ENCODE assay signal across 2 cellular contexts in the genomic region with DNA sequence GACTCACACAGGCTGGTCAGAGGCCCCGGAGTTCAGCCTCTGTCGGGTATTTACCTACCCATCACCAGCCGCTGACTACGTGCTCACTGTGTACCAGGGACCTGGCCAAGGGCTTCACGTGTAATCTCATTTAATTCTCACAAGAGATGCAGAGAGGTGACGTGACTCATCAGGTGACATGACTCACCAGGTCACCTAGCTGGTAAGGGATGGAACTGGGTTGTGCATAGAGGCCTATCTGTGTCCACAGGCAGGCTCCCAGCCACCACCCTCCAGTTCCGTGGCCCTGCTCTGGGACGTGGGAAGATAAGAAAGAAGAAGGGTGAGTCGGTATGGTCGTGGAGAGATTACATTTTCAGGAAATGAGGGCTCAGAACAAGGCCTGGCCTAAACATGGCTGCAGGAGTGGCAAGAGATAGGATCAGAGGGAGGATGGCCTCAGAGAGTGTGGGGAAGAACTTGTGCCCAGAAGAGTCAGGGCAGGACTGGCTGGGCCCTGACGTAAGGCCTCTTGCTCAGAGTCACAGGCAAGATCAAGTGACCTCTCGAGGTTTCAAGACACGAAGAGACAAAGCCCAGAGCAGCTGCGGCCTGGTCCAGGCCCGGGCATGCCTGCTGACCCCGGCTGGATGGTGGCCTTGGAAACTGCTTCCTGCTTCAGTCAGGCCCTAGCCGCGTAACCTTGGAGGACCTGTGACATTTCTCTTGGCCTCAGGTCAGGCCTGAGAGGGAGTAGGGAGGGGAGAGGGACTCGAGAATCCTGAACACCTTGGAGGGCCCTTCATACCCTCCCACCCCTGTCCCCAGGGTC.
A peak's percentile ranks its signal among the peaks of the same experiment; 100 is the strongest.
TF ChIP-seq lines count a peak whose summit lies in the region.

No MANE protein-coding gene starts in this region.

TF ChIP-seq in K562, 482 proteins besides CTCF, POLR2A, EP300 and RAD21 (continued from another document and continues in another):
- TF ChIP-seq NFE2 (IDR thresholded peaks at IDR 0.05; ENCODE audit: low read depth) (peak; percentile 86), ZBTB17 (CRISPR knock-in tag; IDR thresholded peaks at IDR 0.05) (peak; percentile 96), FOXP1 (CRISPR knock-in tag; IDR thresholded peaks at IDR 0.05) (peak; percentile 99), CHD2 (IDR thresholded peaks at IDR 0.05; ENCODE audit: low read depth, low read length) (peak; percentile 54; the same call in 1 of the 2 replicates), ZFP30 (CRISPR knock-in tag; IDR thresholded peaks at IDR 0.05; ENCODE audit: borderline replicate concordance) (no peak), NUFIP1 (IDR thresholded peaks at IDR 0.05; ENCODE audit: partially characterized antibody) (peak; percentile 96), KLF1 (tag; IDR thresholded peaks at IDR 0.05) (peak; percentile 90; the same call in 1 of the 2 replicates), ZNF778 (CRISPR knock-in tag; IDR thresholded peaks at IDR 0.05) (no peak), ZNF41 (CRISPR knock-in tag; conservative IDR thresholded peaks at IDR 0.05) (peak; percentile 93), TEAD2 (tag; IDR thresholded peaks at IDR 0.05) (peak; percentile 90), MAFF (IDR thresholded peaks at IDR 0.05; ENCODE audit: low read length) (peak; percentile 54; the same call in 1 of the 2 replicates), BCL6 (CRISPR knock-in tag; IDR thresholded peaks at IDR 0.05) (peak; percentile 93), RBBP5 (IDR thresholded peaks at IDR 0.05; ENCODE audit: borderline replicate concordance, insufficient read depth, low read length, poor library complexity, severe bottlenecking) (peak; percentile 71), RBM14 (IDR thresholded peaks at IDR 0.05; ENCODE audit: borderline replicate concordance, insufficient read depth, low read depth, low read length) (no peak), NCOA2 (IDR thresholded peaks at IDR 0.05; ENCODE audit: partially characterized antibody in 2 of 2) (no peak), ZBTB1 (CRISPR knock-in tag; IDR thresholded peaks at IDR 0.05; ENCODE audit: borderline replicate concordance, low read depth) (no peak; the same call in 1 of the 2 replicates), POLR3G (IDR thresholded peaks at IDR 0.05; ENCODE audit: extremely low read depth, insufficient read length, insufficient replicate concordance) (no peak), NFATC3 (IDR thresholded peaks at IDR 0.05) (peak; percentile 89), ZNF699 (CRISPR knock-in tag; IDR thresholded peaks at IDR 0.05; ENCODE audit: insufficient replicate concordance) (peak; percentile 8), ZNF24 (IDR thresholded peaks at IDR 0.05) (peak; percentile 79; the same call in 1 of the 2 replicates), HIVEP1 (CRISPR knock-in tag; IDR thresholded peaks at IDR 0.05) (peak; percentile 95), CREB1 (IDR thresholded peaks at IDR 0.05) (peak; percentile 88), CREB1 (CRISPR knock-in tag; IDR thresholded peaks at IDR 0.05) (peak; percentile 84), FUS (optimal IDR thresholded peaks at IDR 0.05; ENCODE audit: low read depth, low read length) (no peak), MECOM (CRISPR knock-in tag; IDR thresholded peaks at IDR 0.05) (peak; percentile 92), TAL1 (IDR thresholded peaks at IDR 0.05) (peak; percentile 99), NONO (IDR thresholded peaks at IDR 0.05; ENCODE audit: low read depth in 2 of 2, low read length in 1 of 2) (peak in 1 of 2 experiments; percentile 78; a peak in 1 of 4 replicates)
- TF ChIP-seq, protein P1, sequence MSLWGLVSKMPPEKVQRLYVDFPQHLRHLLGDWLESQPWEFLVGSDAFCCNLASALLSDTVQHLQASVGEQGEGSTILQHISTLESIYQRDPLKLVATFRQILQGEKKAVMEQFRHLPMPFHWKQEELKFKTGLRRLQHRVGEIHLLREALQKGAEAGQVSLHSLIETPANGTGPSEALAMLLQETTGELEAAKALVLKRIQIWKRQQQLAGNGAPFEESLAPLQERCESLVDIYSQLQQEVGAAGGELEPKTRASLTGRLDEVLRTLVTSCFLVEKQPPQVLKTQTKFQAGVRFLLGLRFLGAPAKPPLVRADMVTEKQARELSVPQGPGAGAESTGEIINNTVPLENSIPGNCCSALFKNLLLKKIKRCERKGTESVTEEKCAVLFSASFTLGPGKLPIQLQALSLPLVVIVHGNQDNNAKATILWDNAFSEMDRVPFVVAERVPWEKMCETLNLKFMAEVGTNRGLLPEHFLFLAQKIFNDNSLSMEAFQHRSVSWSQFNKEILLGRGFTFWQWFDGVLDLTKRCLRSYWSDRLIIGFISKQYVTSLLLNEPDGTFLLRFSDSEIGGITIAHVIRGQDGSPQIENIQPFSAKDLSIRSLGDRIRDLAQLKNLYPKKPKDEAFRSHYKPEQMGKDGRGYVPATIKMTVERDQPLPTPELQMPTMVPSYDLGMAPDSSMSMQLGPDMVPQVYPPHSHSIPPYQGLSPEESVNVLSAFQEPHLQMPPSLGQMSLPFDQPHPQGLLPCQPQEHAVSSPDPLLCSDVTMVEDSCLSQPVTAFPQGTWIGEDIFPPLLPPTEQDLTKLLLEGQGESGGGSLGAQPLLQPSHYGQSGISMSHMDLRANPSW (CRISPR knock-in tag; IDR thresholded peaks at IDR 0.05): peak; percentile 86; the same call in 1 of the 2 replicates
- TF ChIP-seq, protein P2, sequence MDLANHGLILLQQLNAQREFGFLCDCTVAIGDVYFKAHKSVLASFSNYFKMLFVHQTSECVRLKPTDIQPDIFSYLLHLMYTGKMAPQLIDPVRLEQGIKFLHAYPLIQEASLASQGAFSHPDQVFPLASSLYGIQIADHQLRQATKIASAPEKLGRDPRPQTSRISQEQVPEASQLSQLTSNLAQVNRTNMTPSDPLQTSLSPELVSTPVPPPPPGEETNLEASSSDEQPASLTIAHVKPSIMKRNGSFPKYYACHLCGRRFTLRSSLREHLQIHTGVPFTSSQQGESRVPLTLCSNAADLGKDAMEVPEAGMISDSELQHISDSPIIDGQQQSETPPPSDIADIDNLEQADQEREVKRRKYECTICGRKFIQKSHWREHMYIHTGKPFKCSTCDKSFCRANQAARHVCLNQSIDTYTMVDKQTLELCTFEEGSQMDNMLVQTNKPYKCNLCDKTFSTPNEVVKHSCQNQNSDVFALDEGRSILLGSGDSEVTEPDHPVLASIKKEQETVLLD (IDR thresholded peaks at IDR 0.05): peak; percentile 96
- TF ChIP-seq, protein P3, sequence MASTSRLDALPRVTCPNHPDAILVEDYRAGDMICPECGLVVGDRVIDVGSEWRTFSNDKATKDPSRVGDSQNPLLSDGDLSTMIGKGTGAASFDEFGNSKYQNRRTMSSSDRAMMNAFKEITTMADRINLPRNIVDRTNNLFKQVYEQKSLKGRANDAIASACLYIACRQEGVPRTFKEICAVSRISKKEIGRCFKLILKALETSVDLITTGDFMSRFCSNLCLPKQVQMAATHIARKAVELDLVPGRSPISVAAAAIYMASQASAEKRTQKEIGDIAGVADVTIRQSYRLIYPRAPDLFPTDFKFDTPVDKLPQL (IDR thresholded peaks at IDR 0.05; ENCODE audit: extremely low read depth, insufficient read length): no peak
- TF ChIP-seq, protein P4, sequence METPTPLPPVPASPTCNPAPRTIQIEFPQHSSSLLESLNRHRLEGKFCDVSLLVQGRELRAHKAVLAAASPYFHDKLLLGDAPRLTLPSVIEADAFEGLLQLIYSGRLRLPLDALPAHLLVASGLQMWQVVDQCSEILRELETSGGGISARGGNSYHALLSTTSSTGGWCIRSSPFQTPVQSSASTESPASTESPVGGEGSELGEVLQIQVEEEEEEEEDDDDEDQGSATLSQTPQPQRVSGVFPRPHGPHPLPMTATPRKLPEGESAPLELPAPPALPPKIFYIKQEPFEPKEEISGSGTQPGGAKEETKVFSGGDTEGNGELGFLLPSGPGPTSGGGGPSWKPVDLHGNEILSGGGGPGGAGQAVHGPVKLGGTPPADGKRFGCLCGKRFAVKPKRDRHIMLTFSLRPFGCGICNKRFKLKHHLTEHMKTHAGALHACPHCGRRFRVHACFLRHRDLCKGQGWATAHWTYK (CRISPR knock-in tag; IDR thresholded peaks at IDR 0.05): peak; percentile 100

TF ChIP-seq in HepG2, 621 proteins besides CTCF, POLR2A, EP300 and RAD21 (continued from another document and continues in another):
- TF ChIP-seq, protein P5, sequence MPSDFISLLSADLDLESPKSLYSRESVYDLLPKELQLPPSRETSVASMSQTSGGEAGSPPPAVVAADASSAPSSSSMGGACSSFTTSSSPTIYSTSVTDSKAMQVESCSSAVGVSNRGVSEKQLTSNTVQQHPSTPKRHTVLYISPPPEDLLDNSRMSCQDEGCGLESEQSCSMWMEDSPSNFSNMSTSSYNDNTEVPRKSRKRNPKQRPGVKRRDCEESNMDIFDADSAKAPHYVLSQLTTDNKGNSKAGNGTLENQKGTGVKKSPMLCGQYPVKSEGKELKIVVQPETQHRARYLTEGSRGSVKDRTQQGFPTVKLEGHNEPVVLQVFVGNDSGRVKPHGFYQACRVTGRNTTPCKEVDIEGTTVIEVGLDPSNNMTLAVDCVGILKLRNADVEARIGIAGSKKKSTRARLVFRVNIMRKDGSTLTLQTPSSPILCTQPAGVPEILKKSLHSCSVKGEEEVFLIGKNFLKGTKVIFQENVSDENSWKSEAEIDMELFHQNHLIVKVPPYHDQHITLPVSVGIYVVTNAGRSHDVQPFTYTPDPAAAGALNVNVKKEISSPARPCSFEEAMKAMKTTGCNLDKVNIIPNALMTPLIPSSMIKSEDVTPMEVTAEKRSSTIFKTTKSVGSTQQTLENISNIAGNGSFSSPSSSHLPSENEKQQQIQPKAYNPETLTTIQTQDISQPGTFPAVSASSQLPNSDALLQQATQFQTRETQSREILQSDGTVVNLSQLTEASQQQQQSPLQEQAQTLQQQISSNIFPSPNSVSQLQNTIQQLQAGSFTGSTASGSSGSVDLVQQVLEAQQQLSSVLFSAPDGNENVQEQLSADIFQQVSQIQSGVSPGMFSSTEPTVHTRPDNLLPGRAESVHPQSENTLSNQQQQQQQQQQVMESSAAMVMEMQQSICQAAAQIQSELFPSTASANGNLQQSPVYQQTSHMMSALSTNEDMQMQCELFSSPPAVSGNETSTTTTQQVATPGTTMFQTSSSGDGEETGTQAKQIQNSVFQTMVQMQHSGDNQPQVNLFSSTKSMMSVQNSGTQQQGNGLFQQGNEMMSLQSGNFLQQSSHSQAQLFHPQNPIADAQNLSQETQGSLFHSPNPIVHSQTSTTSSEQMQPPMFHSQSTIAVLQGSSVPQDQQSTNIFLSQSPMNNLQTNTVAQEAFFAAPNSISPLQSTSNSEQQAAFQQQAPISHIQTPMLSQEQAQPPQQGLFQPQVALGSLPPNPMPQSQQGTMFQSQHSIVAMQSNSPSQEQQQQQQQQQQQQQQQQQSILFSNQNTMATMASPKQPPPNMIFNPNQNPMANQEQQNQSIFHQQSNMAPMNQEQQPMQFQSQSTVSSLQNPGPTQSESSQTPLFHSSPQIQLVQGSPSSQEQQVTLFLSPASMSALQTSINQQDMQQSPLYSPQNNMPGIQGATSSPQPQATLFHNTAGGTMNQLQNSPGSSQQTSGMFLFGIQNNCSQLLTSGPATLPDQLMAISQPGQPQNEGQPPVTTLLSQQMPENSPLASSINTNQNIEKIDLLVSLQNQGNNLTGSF (CRISPR knock-in tag; IDR thresholded peaks at IDR 0.05): 0 out of 2 replicates have a peak, but pooled peaks have one; percentile 46
- TF ChIP-seq ETV6 (CRISPR knock-in tag; conservative IDR thresholded peaks at IDR 0.05): no peak
- peak; percentile 91; the same call in 1 of the 2 replicates for TF ChIP-seq ZNF878 (CRISPR knock-in tag; IDR thresholded peaks at IDR 0.05)
- peak; percentile 55 for TF ChIP-seq NR2F6 (IDR thresholded peaks at IDR 0.05)
- peak; percentile 90 for TF ChIP-seq NR2F6 (CRISPR knock-in tag; IDR thresholded peaks at IDR 0.05)
- TF ChIP-seq SRSF9 (IDR thresholded peaks at IDR 0.05; ENCODE audit: borderline replicate concordance, insufficient read depth, low read depth, low read length, poor library complexity, severe bottlenecking): no peak
- no peak for TF ChIP-seq ZSCAN21 (CRISPR knock-in tag; IDR thresholded peaks at IDR 0.05; ENCODE audit: borderline replicate concordance)
- TF ChIP-seq TCF7L2 (IDR thresholded peaks at IDR 0.05; ENCODE audit: low read depth, low read length): no peak
- TF ChIP-seq SOX6 (IDR thresholded peaks at IDR 0.05): no peak
- TF ChIP-seq SOX6 (CRISPR knock-in tag; IDR thresholded peaks at IDR 0.05): peak; percentile 51
- peak; percentile 47; the same call in 1 of the 2 replicates for TF ChIP-seq SMYD3 (CRISPR knock-in tag; IDR thresholded peaks at IDR 0.05)
- TF ChIP-seq, protein P6, sequence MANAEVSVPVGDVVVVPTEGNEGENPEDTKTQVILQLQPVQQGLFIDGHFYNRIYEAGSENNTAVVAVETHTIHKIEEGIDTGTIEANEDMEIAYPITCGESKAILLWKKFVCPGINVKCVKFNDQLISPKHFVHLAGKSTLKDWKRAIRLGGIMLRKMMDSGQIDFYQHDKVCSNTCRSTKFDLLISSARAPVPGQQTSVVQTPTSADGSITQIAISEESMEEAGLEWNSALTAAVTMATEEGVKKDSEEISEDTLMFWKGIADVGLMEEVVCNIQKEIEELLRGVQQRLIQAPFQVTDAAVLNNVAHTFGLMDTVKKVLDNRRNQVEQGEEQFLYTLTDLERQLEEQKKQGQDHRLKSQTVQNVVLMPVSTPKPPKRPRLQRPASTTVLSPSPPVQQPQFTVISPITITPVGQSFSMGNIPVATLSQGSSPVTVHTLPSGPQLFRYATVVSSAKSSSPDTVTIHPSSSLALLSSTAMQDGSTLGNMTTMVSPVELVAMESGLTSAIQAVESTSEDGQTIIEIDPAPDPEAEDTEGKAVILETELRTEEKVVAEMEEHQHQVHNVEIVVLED (CRISPR knock-in tag; IDR thresholded peaks at IDR 0.05; ENCODE audit: borderline replicate concordance): peak; percentile 35; the same call in 1 of the 2 replicates
- peak; percentile 72; the same call in 1 of the 2 replicates for TF ChIP-seq ZNF335 (CRISPR knock-in tag; IDR thresholded peaks at IDR 0.05)
- TF ChIP-seq ZNF496 (CRISPR knock-in tag; IDR thresholded peaks at IDR 0.05; ENCODE audit: insufficient replicate concordance): no peak
- TF ChIP-seq MYC (CRISPR knock-in tag; IDR thresholded peaks at IDR 0.05; ENCODE audit: borderline replicate concordance): 0 out of 2 replicates have a peak, but pooled peaks have one; percentile 39
- TF ChIP-seq HOXD1 (CRISPR knock-in tag; IDR thresholded peaks at IDR 0.05): no peak; the same call in 1 of the 2 replicates
- TF ChIP-seq STAT5B (CRISPR knock-in tag; IDR thresholded peaks at IDR 0.05): no peak
- peak; percentile 22; the same call in 1 of the 2 replicates for TF ChIP-seq BCL6 (CRISPR knock-in tag; IDR thresholded peaks at IDR 0.05)
- TF ChIP-seq BHLHE40 (IDR thresholded peaks at IDR 0.05; ENCODE audit: low read length): peak; percentile 75
- 0 out of 2 replicates have a peak, but pooled peaks have one; percentile 11 for TF ChIP-seq ZNF329 (CRISPR knock-in tag; IDR thresholded peaks at IDR 0.05; ENCODE audit: low read depth)
- TF ChIP-seq, protein P7, sequence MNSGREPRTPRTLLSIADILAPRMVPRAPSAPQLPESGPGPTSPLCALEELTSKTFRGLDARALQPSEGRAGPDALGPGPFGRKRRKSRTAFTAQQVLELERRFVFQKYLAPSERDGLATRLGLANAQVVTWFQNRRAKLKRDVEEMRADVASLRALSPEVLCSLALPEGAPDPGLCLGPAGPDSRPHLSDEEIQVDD (CRISPR knock-in tag; IDR thresholded peaks at IDR 0.05; ENCODE audit: borderline replicate concordance): no peak
- no peak for TF ChIP-seq EEA1 (CRISPR knock-in tag; IDR thresholded peaks at IDR 0.05; ENCODE audit: borderline replicate concordance)
- no peak for TF ChIP-seq ZNF563 (CRISPR knock-in tag; IDR thresholded peaks at IDR 0.05)
- peak; percentile 77 for TF ChIP-seq NRL (CRISPR knock-in tag; IDR thresholded peaks at IDR 0.05; ENCODE audit: borderline replicate concordance)
- TF ChIP-seq SRSF4 (IDR thresholded peaks at IDR 0.05; ENCODE audit: low read depth, low read length, poor library complexity, severe bottlenecking): no peak
- peak; percentile 18; the same call in 1 of the 2 replicates for TF ChIP-seq ZNF292 (CRISPR knock-in tag; IDR thresholded peaks at IDR 0.05; ENCODE audit: borderline replicate concordance, low read depth)
- TF ChIP-seq WIZ (CRISPR knock-in tag; IDR thresholded peaks at IDR 0.05): no peak
- no peak for TF ChIP-seq ZNF674 (CRISPR knock-in tag; IDR thresholded peaks at IDR 0.05; ENCODE audit: low read depth)
- TF ChIP-seq HES4 (CRISPR knock-in tag; IDR thresholded peaks at IDR 0.05; ENCODE audit: borderline replicate concordance): 0 out of 2 replicates have a peak, but pooled peaks have one; percentile 19
- no peak for TF ChIP-seq KDM6A (CRISPR knock-in tag; IDR thresholded peaks at IDR 0.05; ENCODE audit: low read depth)
